In the genomic region with DNA sequence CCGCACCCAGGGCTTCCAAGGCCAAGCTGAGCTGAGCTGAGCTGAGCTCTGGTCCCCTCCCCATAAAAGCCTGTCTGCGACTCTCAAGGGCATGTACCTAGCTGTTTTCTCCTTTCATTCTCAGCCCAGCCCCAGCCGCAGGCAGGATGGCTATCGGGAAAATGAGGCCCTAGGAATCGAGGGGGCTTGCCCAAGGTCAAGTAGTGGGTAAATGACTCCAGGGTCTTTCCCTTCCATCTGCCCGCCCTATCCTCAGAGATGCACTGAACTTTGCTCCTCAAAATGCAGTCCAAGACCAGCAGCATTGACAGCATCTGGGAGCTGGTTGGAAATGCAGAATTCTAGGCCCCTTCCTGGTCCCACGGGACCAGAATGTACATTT, we compare ENCODE assay signal across 19 cellular contexts. TPM values are rescaled to one million over a fixed set of nuclear protein-coding genes. Genes with fewer than 3 reads are reported as not detected.
DNase-seq lines count a peak whose midpoint lies in the region; ATAC-seq, FAIRE-seq and TF ChIP-seq lines count a peak whose summit lies in the region.
"Had no signal": no experiment of that assay in that cellular context is flagged by ENCODE, and none has a peak within 500 bp of the region (broad histone marks: within the 10 kb centered on the region; RNA-seq: fewer than 3 reads in every experiment).

No MANE protein-coding gene starts in this region.

- H4K8ac ChIP-seq in IMR-90 (ENCODE audit: low read depth in 2 of 2, low read length in 2 of 2) (no peak overlapping the region), mesenchymal stem cell (ENCODE audit: low read length) (no peak overlapping the region)

- DNase-seq in IMR-90 (no peak), K562 (ENCODE audit: extremely low read depth in 1 of 4, low spot score in 3 of 4) (no peak), mesenchymal stem cell (no peak), sigmoid colon (peak; percentile 40), H54 (ENCODE audit: insufficient read length, low spot score) (no peak)
- DNase-seq: Calu3; CD4-positive, alpha-beta memory T cell; DMS53; HCEC 1CT; NCI-H187 treated with DMSO at 0.1 percent for 48 hours; NCI-H510A had no signal

- H2BK15ac ChIP-seq in IMR-90 (ENCODE audit: low read depth, low read length) (no peak overlapping the region), mesenchymal stem cell (ENCODE audit: low read depth, poor library complexity, severe bottlenecking) (no peak overlapping the region)

- H2AK9ac ChIP-seq in IMR-90 (replicated peaks; ENCODE audit: low read depth, low read length, poor library complexity), result peak overlapping the region; percentile 55

- H2BK12ac ChIP-seq in mesenchymal stem cell (ENCODE audit: low read length in 2 of 2), result no peak overlapping the region

- no peaks in the 10 kb centered on the region for H3K79me2 ChIP-seq in K562 (ENCODE audit: control insufficient read depth, insufficient read depth, low read length)

- H3K9ac ChIP-seq in IMR-90 (ENCODE audit: low read depth, low read length) (no peak overlapping the region), K562 (ENCODE audit: insufficient read depth in 1 of 2, low read depth in 2 of 2, low read length in 2 of 2) (no peak overlapping the region), mesenchymal stem cell (ENCODE audit: low read length) (no peak overlapping the region)

- H4K5ac ChIP-seq in IMR-90 (ENCODE audit: low read depth, low read length), result no peak overlapping the region

- no peak overlapping the region for H3K4me3 ChIP-seq in IMR-90 (ENCODE audit: insufficient read depth, low read depth, low read length)
- H3K4me3 ChIP-seq in K562, result no peak overlapping the region
- no peak overlapping the region for H3K4me3 ChIP-seq in mesenchymal stem cell (ENCODE audit: insufficient read depth in 1 of 2, low read depth in 1 of 2, low read length in 2 of 2)
- no peak overlapping the region for H3K4me3 ChIP-seq in sigmoid colon
- H3K4me3 ChIP-seq: SK-N-MC had no signal

- no peaks in the 10 kb centered on the region for H3K9me1 ChIP-seq in IMR-90 (ENCODE audit: insufficient read depth, low read length)
- H3K9me1 ChIP-seq in K562 (ENCODE audit: control insufficient read depth, insufficient read depth, low read length), result peaks cover 3% of the 10 kb centered on the region

- H3K4me1 ChIP-seq in IMR-90 (ENCODE audit: control insufficient read depth, insufficient read depth, low read length) (no peaks in the 10 kb centered on the region), K562 (replicated peaks in 1 of 2; ENCODE audit: control insufficient read depth in 2 of 2, insufficient read depth in 2 of 2, low read length in 2 of 2) (peaks cover 0 to 4% of the 10 kb centered on the region in 2 experiments; a peak in 1 of 5 replicates), mesenchymal stem cell (ENCODE audit: control insufficient read depth, insufficient read depth, low read depth, low read length) (no peaks in the 10 kb centered on the region), sigmoid colon (no peaks in the 10 kb centered on the region)

- H3K79me1 ChIP-seq in IMR-90 (ENCODE audit: low read depth in 1 of 2, low read length in 2 of 2) (no peaks in the 10 kb centered on the region), mesenchymal stem cell (replicated peaks; ENCODE audit: low read length, poor library complexity, severe bottlenecking) (no peaks in the 10 kb centered on the region)

- H4K20me1 ChIP-seq in IMR-90 (ENCODE audit: insufficient read depth, low read length), result no peaks in the 10 kb centered on the region
- no peaks in the 10 kb centered on the region; the same call in 1 of the 2 replicates for H4K20me1 ChIP-seq in K562 (replicated peaks; ENCODE audit: control insufficient read depth, insufficient read depth, low read length)

- FAIRE-seq in K562 (lab: Jason Lieb, UNC) (no peak), H54 (lab: Jason Lieb, UNC) (no peak)
- FAIRE-seq: GM19239 had no signal

- POLR2A ChIA-PET in IMR-90 (lab: Charles Lee; ENCODE audit: unreplicated experiment) (no interaction called here), K562 (lab: Yijun Ruan, JAX) (interaction anchor here (0.6 to 0.7 kb wide), 4 partner anchors 9 to 52 kb away, joined by 3 to 4 read pairs (median 3); no protein-coding TSS in a partner anchor)

- whole genome bisulfite sequencing in IMR-90 (ENCODE audit: extremely low coverage in 2 of 2, insufficient read length in 1 of 2), 2 experiments, result 100% methylated on average over 2 of the region's 7 CpGs; no CpG with 5 or more reads in 1 of the 2 experiments
- 0% methylated on average over 6 of the region's 7 CpGs for WGBS in K562 (ENCODE audit: insufficient coverage, low coverage, missing lambda C conversion rate)
- WGBS in mesenchymal stem cell, result 75% methylated on average over 7 of the region's 7 CpGs
- 85 to 87% methylated on average over 7 of the region's 7 CpGs for WGBS in sigmoid colon, 2 donors

- ATAC-seq in IMR-90 (ENCODE audit: low read depth) (no peak), K562 (0 out of 3 replicates have a peak, but pooled peaks have one; percentile 18), GM21576 (IDR thresholded peaks at IDR 0.05; ENCODE audit: unreplicated experiment) (no peak), HG03045 (IDR thresholded peaks at IDR 0.05; ENCODE audit: unreplicated experiment) (no peak)
- ATAC-seq: Panc1 had no signal

- in situ Hi-C loops in IMR-90 (cut with MboI; ENCODE audit: low sequenced_read_pairs), result no loop called here
- in situ Hi-C loops in K562 (cut with MboI), result no loop called here

- H3K18ac ChIP-seq in IMR-90 (ENCODE audit: low read depth, low read length) (no peak overlapping the region), mesenchymal stem cell (ENCODE audit: low read depth in 1 of 2, low read length in 2 of 2) (no peak overlapping the region)

- H4K91ac ChIP-seq in IMR-90 (ENCODE audit: insufficient read depth, low read depth, low read length) (no peak overlapping the region), mesenchymal stem cell (ENCODE audit: low read length) (peak overlapping the region; percentile 76)

- TF ChIP-seq CTCF in IMR-90 (conservative IDR thresholded peaks at IDR 0.05; ENCODE audit: low read depth, low read length), result no peak
- TF ChIP-seq CTCF in K562 (IDR thresholded peaks at IDR 0.05 in 2 of 3, conservative IDR thresholded peaks at IDR 0.05 in 1 of 3; ENCODE audit: insufficient read depth in 2 of 3, low read depth in 1 of 3, low read length in 3 of 3), result no peak
- no peak for TF ChIP-seq CTCF in sigmoid colon (IDR thresholded peaks at IDR 0.05)

- TF ChIP-seq RAD21 in IMR-90 (IDR thresholded peaks at IDR 0.05; ENCODE audit: low read length), result no peak
- no peak for TF ChIP-seq RAD21 in K562 (CRISPR knock-in tag; conservative IDR thresholded peaks at IDR 0.05 in 1 of 2, IDR thresholded peaks at IDR 0.05 in 1 of 2)

- CTCF ChIA-PET in IMR-90 (lab: Yijun Ruan, JAX), result interaction anchor here (0.6 kb wide), 1 partner anchor 203 kb away, joined by 3 read pairs; no protein-coding TSS in a partner anchor
- CTCF ChIA-PET in K562 (lab: Yijun Ruan, JAX; ENCODE audit: low intra/inter-chr PET ratio), result no interaction called here

- H3K36me3 ChIP-seq in IMR-90 (ENCODE audit: control insufficient read depth, insufficient read depth, low read length) (no peaks in the 10 kb centered on the region), K562 (ENCODE audit: control insufficient read depth, insufficient read depth, low read length) (no peaks in the 10 kb centered on the region), mesenchymal stem cell (ENCODE audit: control insufficient read depth in 1 of 2, insufficient read depth in 2 of 2, low read depth in 1 of 2, low read length in 2 of 2) (no peaks in the 10 kb centered on the region), sigmoid colon (no peaks in the 10 kb centered on the region)

- H2AFZ ChIP-seq in IMR-90 (replicated peaks; ENCODE audit: low read length, poor library complexity), result peak overlapping the region; percentile 58
- H2AFZ ChIP-seq in K562 (ENCODE audit: low read depth, low read length), result no peak overlapping the region
- no peak overlapping the region for H2AFZ ChIP-seq in mesenchymal stem cell (ENCODE audit: low read depth, low read length)

- TF ChIP-seq POLR2A in IMR-90 (IDR thresholded peaks at IDR 0.05; ENCODE audit: low read depth, low read length), result no peak
- no peak for TF ChIP-seq POLR2A in K562 (conservative IDR thresholded peaks at IDR 0.05)
- no peak for TF ChIP-seq POLR2A in sigmoid colon (IDR thresholded peaks at IDR 0.05)
- no peak for TF ChIP-seq POLR2A in H54 (IDR thresholded peaks at IDR 0.05; ENCODE audit: low read depth, low read length)

- no peak overlapping the region for H2BK20ac ChIP-seq in IMR-90 (ENCODE audit: low read depth, low read length)

- no peak overlapping the region for H3K56ac ChIP-seq in IMR-90 (ENCODE audit: extremely low read depth, insufficient read depth, low read length)

- H2AK5ac ChIP-seq in IMR-90 (ENCODE audit: low read depth, low read length) (no peak overlapping the region), mesenchymal stem cell (ENCODE audit: low read length, severe bottlenecking) (no peak overlapping the region)

- H3K23ac ChIP-seq in IMR-90 (ENCODE audit: low read depth, low read length), result no peak overlapping the region
- no peak overlapping the region for H3K23ac ChIP-seq in mesenchymal stem cell (ENCODE audit: low read length in 2 of 2)

- no peak overlapping the region for H3K4ac ChIP-seq in IMR-90 (ENCODE audit: low read depth, low read length)
- no peak overlapping the region for H3K4ac ChIP-seq in mesenchymal stem cell (ENCODE audit: low read depth in 1 of 2, low read length in 2 of 2)

- H2BK5ac ChIP-seq in IMR-90 (ENCODE audit: low read depth, low read length, poor library complexity, severe bottlenecking) (no peak overlapping the region), mesenchymal stem cell (ENCODE audit: low read depth, low read length, poor library complexity, severe bottlenecking) (no peak overlapping the region)

- BruUV-seq in IMR-90 (replicated peaks; lab: Mats Ljungman, UMichigan) (no TSS peak), K562 (replicated peaks; lab: Mats Ljungman, UMichigan) (no TSS peak)

- TF ChIP-seq EP300 in K562 (IDR thresholded peaks at IDR 0.05; ENCODE audit: low read length), result no peak
- no peak for TF ChIP-seq EP300 in sigmoid colon (IDR thresholded peaks at IDR 0.05)

- intact Hi-C loops in IMR-90 (cut with micrococcal nuclease) (no loop called here), K562 (cut with micrococcal nuclease) (no loop called here), sigmoid colon (cut with DNase I) (no loop called here)

- H3K27me3 ChIP-seq in IMR-90 (ENCODE audit: control insufficient read depth, insufficient read depth, low read length), result peaks cover 8% of the 10 kb centered on the region
- peaks cover 7 to 43% of the 10 kb centered on the region in 2 experiments for H3K27me3 ChIP-seq in K562 (ENCODE audit: control insufficient read depth in 2 of 2, insufficient read depth in 2 of 2, low read length in 2 of 2)
- H3K27me3 ChIP-seq in mesenchymal stem cell (ENCODE audit: control insufficient read depth in 1 of 2, insufficient read depth in 1 of 2, low read length in 2 of 2), result peaks cover 0 to 32% of the 10 kb centered on the region in 2 experiments
- H3K27me3 ChIP-seq in sigmoid colon, result no peaks in the 10 kb centered on the region

- H3K27ac ChIP-seq in IMR-90 (ENCODE audit: insufficient read depth, low read length), result no peak overlapping the region
- H3K27ac ChIP-seq in K562 (ENCODE audit: extremely low read depth, low read depth, low read length), result no peak overlapping the region
- no peak overlapping the region for H3K27ac ChIP-seq in mesenchymal stem cell (ENCODE audit: low read length, poor library complexity, severe bottlenecking)
- no peak overlapping the region for H3K27ac ChIP-seq in sigmoid colon
- H3K27ac ChIP-seq: SK-N-MC had no signal

- H3K4me2 ChIP-seq in IMR-90 (ENCODE audit: low read depth, low read length) (no peak overlapping the region), K562 (ENCODE audit: insufficient read depth, low read length) (no peak overlapping the region), mesenchymal stem cell (ENCODE audit: low read length, poor library complexity, severe bottlenecking) (no peak overlapping the region)

- dilution Hi-C loops in IMR-90 (cut with HindIII; ENCODE audit: low sequenced_read_pairs, unreplicated experiment), result no loop called here

- H3K14ac ChIP-seq in IMR-90 (replicated peaks; ENCODE audit: low read depth, low read length) (no peak overlapping the region), mesenchymal stem cell (ENCODE audit: low read length in 2 of 2) (no peak overlapping the region)

- H3K9me3 ChIP-seq in IMR-90 (ENCODE audit: control insufficient read depth, insufficient read depth, low read length) (no peaks in the 10 kb centered on the region), K562 (replicated peaks; ENCODE audit: control insufficient read depth, insufficient read depth, low read depth, low read length) (no peaks in the 10 kb centered on the region), mesenchymal stem cell (ENCODE audit: control insufficient read depth, low read length) (no peaks in the 10 kb centered on the region), sigmoid colon (no peaks in the 10 kb centered on the region)

- H2BK120ac ChIP-seq in IMR-90 (ENCODE audit: low read depth, low read length), result no peak overlapping the region
- H2BK120ac ChIP-seq in mesenchymal stem cell (ENCODE audit: low read depth, low read length), result peak overlapping the region; percentile 57

RNA-seq across cellular contexts. Expression of a gene that starts 43.3 kb away (rescaled TPM):
- not detected in 2 replicates for total RNA-seq in IMR-90 (2012; rRNA removed)
- polyA plus RNA-seq in IMR-90 (2012; rRNA removed), result not detected in 2 replicates
- polyA plus RNA-seq in IMR-90 (2012; cell fraction: cytosol; rRNA removed), result not detected in 2 replicates
- polyA plus RNA-seq in IMR-90 (2012; cell fraction: nucleus; rRNA removed; ENCODE audit: low replicate concordance), result not detected in 2 replicates
- not detected in 2 replicates for total RNA-seq in K562 (2011; cell fraction: chromatin; rRNA removed; ENCODE audit: low replicate concordance)
- not detected in 2 replicates for total RNA-seq in K562 (2011; cell fraction: nucleolus; rRNA removed)
- total RNA-seq in K562 (2011; cell fraction: nucleoplasm; rRNA removed), result 0.22 TPM in 1 of 2 replicates, not detected in the other
- total RNA-seq in K562 (2014; rRNA removed), result not detected in 2 replicates
- not detected in 2 replicates for total RNA-seq in K562 (2014; rRNA removed; fragmentation: Illumina TruSeq; extraction: Trizol)
- not detected in 2 replicates for total RNA-seq in K562 (2015; rRNA removed; fragmentation: Illumina TruSeq; extraction: Trizol)
- total RNA-seq in K562 (2021), result not detected in 2 replicates
- not detected in 2 replicates for polyA plus RNA-seq in K562 (2011; rRNA removed)
- polyA plus RNA-seq in K562 (2011; cell fraction: cytosol; rRNA removed), result not detected in 2 replicates
- polyA plus RNA-seq in K562 (2011; cell fraction: nucleus; rRNA removed), result not detected in 2 replicates
- polyA plus RNA-seq in K562 (2012), result not detected in 2 replicates
- not detected in 2 replicates for polyA plus RNA-seq in K562 (2014; fragmentation: Illumina TruSeq; extraction: Trizol)
- polyA plus RNA-seq in K562 (2014; fragmentation: Nextera tagmentation; extraction: Ambion mirVana), result not detected
- polyA plus RNA-seq in K562 (2014; rRNA removed), result not detected in 2 replicates
- not detected in 2 replicates for polyA minus RNA-seq in K562 (2011; rRNA and poly(A)+ RNA removed)
- not detected in 2 replicates for polyA minus RNA-seq in K562 (2011; cell fraction: cytosol; rRNA and poly(A)+ RNA removed)
- not detected in 2 replicates for polyA minus RNA-seq in K562 (2011; cell fraction: nucleus; rRNA and poly(A)+ RNA removed)
- not detected for polyA plus RNA-seq in mesenchymal stem cell (2013, experiment 1 of 2)
- polyA plus RNA-seq in mesenchymal stem cell (2013, experiment 2 of 2), result not detected
- total RNA-seq in sigmoid colon, result under 1 TPM in 1 of 4 donors, not detected in 3; 0.27 TPM
- polyA plus RNA-seq in sigmoid colon, result not detected
- total RNA-seq: Calu3; CD4-positive, alpha-beta memory T cell; HT1080 had no signal
- polyA plus RNA-seq: AG04450; BJ; CD4-positive, alpha-beta memory T cell had no signal
